8 cellular contexts compared by ENCODE assay signal in genomic region chr12:2794736-2795289, GRCh38. TPM values are rescaled to one million over a fixed set of nuclear protein-coding genes. Genes with fewer than 3 reads are reported as not detected.
DNase-seq lines count a peak whose midpoint lies in the region; ATAC-seq and TF ChIP-seq lines count a peak whose summit lies in the region.

A gene with protein sequence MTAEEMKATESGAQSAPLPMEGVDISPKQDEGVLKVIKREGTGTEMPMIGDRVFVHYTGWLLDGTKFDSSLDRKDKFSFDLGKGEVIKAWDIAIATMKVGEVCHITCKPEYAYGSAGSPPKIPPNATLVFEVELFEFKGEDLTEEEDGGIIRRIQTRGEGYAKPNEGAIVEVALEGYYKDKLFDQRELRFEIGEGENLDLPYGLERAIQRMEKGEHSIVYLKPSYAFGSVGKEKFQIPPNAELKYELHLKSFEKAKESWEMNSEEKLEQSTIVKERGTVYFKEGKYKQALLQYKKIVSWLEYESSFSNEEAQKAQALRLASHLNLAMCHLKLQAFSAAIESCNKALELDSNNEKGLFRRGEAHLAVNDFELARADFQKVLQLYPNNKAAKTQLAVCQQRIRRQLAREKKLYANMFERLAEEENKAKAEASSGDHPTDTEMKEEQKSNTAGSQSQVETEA (plus strand): TSS chr12:2794970. CDS start chr12:2795140, 170 bp downstream.

- CTCF ChIA-PET in AG04450 (lab: Charles Lee) = no interaction called here

- TF ChIP-seq CTCF in AG04450 (IDR thresholded peaks at IDR 0.05; ENCODE audit: low read depth, low read length) = no peak

- POLR2A ChIA-PET in AG04450 (lab: Yijun Ruan, JAX) = interaction anchor here (0.7 to 0.9 kb wide), 2 partner anchors 18 to 1386 kb away, joined by 4 to 6 read pairs; partner anchors contain the start of gene ITFG2

- no peak for DNase-seq in AG04450 (ENCODE audit: low read depth, low spot score)
- DNase-seq in NCI-H2196 treated with DMSO at 0.1 percent for 48 hours (lab: John Stamatoyannopoulos, UW; ENCODE audit: unreplicated experiment) = peak; percentile 42
- DNase-seq in activated CD4-positive, CD25-positive, alpha-beta regulatory T cell (lab: John Stamatoyannopoulos, UW) = peak; percentile 65 to 80 (median 80)
- DNase-seq in caudate nucleus (lab: John Stamatoyannopoulos, UW) = peak; percentile 8 to 100 (median 88)
- DNase-seq in iris pigment epithelial cell (ENCODE audit: low read depth) = peak; percentile 86
- DNase-seq in stimulated activated CD4-positive, alpha-beta T cell treated with anti-CD3 and anti-CD28 coated beads, Interleukin-12 subunit alpha, Interleukin-12 subunit beta, amount 100 ng/mL, for 4 hours = peak; percentile 93

- peak; percentile 83 for ATAC-seq in GM18868 (IDR thresholded peaks at IDR 0.05; ENCODE audit: unreplicated experiment)
- peak; percentile 59 for ATAC-seq in HG03097 (IDR thresholded peaks at IDR 0.05; ENCODE audit: low FRiP score, unreplicated experiment)

- H3K9me3 ChIP-seq in AG04450 (ENCODE audit: control insufficient read depth, insufficient read depth, low read length) = no peaks in the 10 kb centered on the region; the same call in 1 of the 2 replicates

- peak within 1 kb of the TSS; percentile 92 for H3K4me3 ChIP-seq in AG04450 (ENCODE audit: low read depth, low read length)

- H3K27me3 ChIP-seq in AG04450 (ENCODE audit: control insufficient read depth, insufficient read depth, low read length) = peaks cover 13% of the 10 kb centered on the region

- H3K27ac ChIP-seq in AG04450 (ENCODE audit: low read depth, low read length) = no peak within 1 kb of the TSS
- peak within 1 kb of the TSS; percentile 98 for H3K27ac ChIP-seq in caudate nucleus (ENCODE audit: low read depth, low read length)

RNA-seq across cellular contexts. Expression of the gene that starts here (rescaled TPM):
- 30.0 and 34.1 TPM in 2 replicates for polyA plus RNA-seq in AG04450 (2011; rRNA removed)
- polyA minus RNA-seq in AG04450 (2011; rRNA and poly(A)+ RNA removed) = 34.1 and 35.3 TPM in 2 replicates
